Comparison of ENCODE assay signal across 14 cellular contexts in genomic region chrY:14301552-14301951, GRCh38.
"Had no signal": no experiment of that assay in that cellular context is flagged by ENCODE, and none has a peak within 500 bp of the region (broad histone marks: within the 10 kb centered on the region; RNA-seq: fewer than 3 reads in every experiment).

No MANE protein-coding gene starts in this region.

- H3K4me3 Mint-ChIP-seq: mesothelial cell of epicardium had no signal

- H3K36me3 Mint-ChIP-seq: mesothelial cell of epicardium had no signal

- H3K4me3 ChIP-seq: adrenal gland, cardiac muscle cell, dorsolateral prefrontal cortex, lower lobe of right lung, ovary, upper lobe of left lung had no signal

- H3K27me3 Mint-ChIP-seq: stimulated activated naive CD8-positive, alpha-beta T cell treated with anti-CD3 and anti-CD28 coated beads, Interleukin-15, Interleukin-2, amounts not matched to agents 100 ng/mL and 50 ng/mL, for 24 hours had no signal

- H3K27me3 ChIP-seq: adrenal gland, cardiac muscle cell, dorsolateral prefrontal cortex, ovary, upper lobe of left lung had no signal

- H3K36me3 ChIP-seq: adrenal gland, cardiac muscle cell, lower lobe of right lung, ovary, upper lobe of left lung had no signal

- H3K9me3 ChIP-seq: adrenal gland, lower lobe of right lung, ovary, upper lobe of left lung had no signal

- H3K27ac Mint-ChIP-seq: mesothelial cell of epicardium; stimulated activated naive CD8-positive, alpha-beta T cell treated with anti-CD3 and anti-CD28 coated beads, Interleukin-15, Interleukin-2, amounts not matched to agents 100 ng/mL and 50 ng/mL, for 24 hours had no signal

- DNase-seq: activated effector memory CD4-positive, alpha-beta T cell treated with Interleukin-2 at 50 U/mL for 16 hours; activated T-cell treated with anti-CD3 and anti-CD28 coated beads for 4 hours; adrenal gland; dorsolateral prefrontal cortex; left colon; lower lobe of right lung; ovary; stimulated activated CD4-positive, alpha-beta T cell treated with anti-CD3 and anti-CD28 coated beads, Interleukin-4, amount 100 ng/mL, for 4 hours; stimulated activated CD8-positive, alpha-beta memory T cell treated with anti-CD3 and anti-CD28 coated beads, Interleukin-4, amount 100 ng/mL, for 48 hours; upper lobe of left lung had no signal

- H3K27ac ChIP-seq: adrenal gland, cardiac muscle cell, dorsolateral prefrontal cortex, lower lobe of right lung, ovary, upper lobe of left lung had no signal

- ATAC-seq: left colon, lower lobe of right lung, sciatic nerve had no signal

- H3K4me1 ChIP-seq: adrenal gland, lower lobe of right lung, upper lobe of left lung had no signal

- H3K4me1 Mint-ChIP-seq: mesothelial cell of epicardium had no signal

- H3K9me3 Mint-ChIP-seq: mesothelial cell of epicardium; stimulated activated naive CD8-positive, alpha-beta T cell treated with anti-CD3 and anti-CD28 coated beads, Interleukin-15, Interleukin-2, amounts not matched to agents 100 ng/mL and 50 ng/mL, for 24 hours had no signal
